In the genomic region with DNA sequence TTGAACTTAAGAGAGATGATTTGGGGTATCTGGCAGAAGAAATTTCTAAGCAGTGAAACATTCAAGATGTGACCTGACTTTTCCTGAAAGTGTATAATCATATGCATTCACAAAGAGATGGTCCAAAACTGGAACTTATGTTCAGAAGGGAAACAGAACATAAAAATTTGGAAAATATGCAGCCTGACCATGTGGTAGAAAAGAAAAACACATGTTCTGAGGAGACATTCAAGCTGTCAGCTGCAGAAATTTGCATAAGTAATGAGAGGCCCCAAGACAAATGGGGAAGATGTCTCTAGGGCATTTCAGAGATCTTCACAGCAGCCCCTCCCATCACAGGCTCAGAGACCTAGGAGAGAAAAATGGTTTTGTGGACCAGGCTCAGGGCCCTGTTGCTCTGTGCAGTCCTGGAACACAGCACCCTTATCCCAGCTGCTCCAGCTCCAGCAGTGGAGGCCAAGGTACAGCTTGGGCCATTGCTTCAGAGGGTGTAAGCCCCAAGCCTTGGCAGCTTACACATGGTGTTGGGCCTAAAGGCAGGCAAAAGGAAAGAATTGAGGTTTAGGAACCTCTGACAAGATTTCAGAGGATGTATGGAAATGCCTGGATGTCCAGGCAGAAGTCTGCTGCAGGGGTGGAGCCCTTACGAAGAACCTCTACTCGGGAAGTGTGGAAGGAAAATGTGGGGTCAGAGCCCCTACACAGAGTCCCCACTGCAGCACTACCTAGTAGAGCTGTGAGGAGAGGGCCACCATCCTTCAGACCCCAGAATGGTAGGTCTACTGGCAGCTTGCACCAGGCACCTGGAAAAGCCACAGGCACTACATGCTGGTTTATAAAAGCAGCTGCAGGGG, we compare ENCODE assay signal across 18 cellular contexts.
A peak's percentile ranks its signal among the peaks of the same experiment; 100 is the strongest.
DNase-seq lines count a peak whose midpoint lies in the region; ATAC-seq and TF ChIP-seq lines count a peak whose summit lies in the region.
"Had no signal": no experiment of that assay in that cellular context is flagged by ENCODE, and none has a peak within 500 bp of the region (broad histone marks: within the 10 kb centered on the region; RNA-seq: fewer than 3 reads in every experiment).

No MANE protein-coding gene starts in this region.

- CTCF ChIA-PET in HEK293 (lab: Yijun Ruan, JAX) (no interaction called here), OCI-LY7 (lab: Charles Lee; ENCODE audit: unreplicated experiment) (no interaction called here)
- CTCF ChIA-PET in activated CD4-positive, alpha-beta T cell treated with anti-CD3 and anti-CD28 coated beads, Interleukin-2, amount 10 ng/mL, durations not matched to agents 7 days and 5 days (lab: Charles Lee), result no interaction called here

- no peaks in the 10 kb centered on the region for H3K4me1 Mint-ChIP-seq in memory B cell
- no peaks in the 10 kb centered on the region for H3K4me1 Mint-ChIP-seq in activated CD4-positive, alpha-beta T cell treated with anti-CD3 and anti-CD28 coated beads, Interleukin-2, amount 10 ng/mL, durations not matched to agents 7 days and 5 days
- H3K4me1 Mint-ChIP-seq: CD4-positive, alpha-beta memory T cell; GM23338; H9 had no signal

- no peaks in the 10 kb centered on the region for H3K36me3 ChIP-seq in HEK293 (ENCODE audit: control insufficient read depth in 2 of 2, insufficient read depth in 1 of 2, low read length in 2 of 2)
- H3K36me3 ChIP-seq in Karpas-422 (ENCODE audit: insufficient read depth, low read length), result no peaks in the 10 kb centered on the region
- peaks cover 56% of the 10 kb centered on the region for H3K36me3 ChIP-seq in OCI-LY7 (ENCODE audit: insufficient read depth, low read length)
- H3K36me3 ChIP-seq in left lung, result no peaks in the 10 kb centered on the region

- H3K79me2 ChIP-seq in Karpas-422 (ENCODE audit: low read length), result no peaks in the 10 kb centered on the region
- H3K79me2 ChIP-seq in OCI-LY7 (ENCODE audit: insufficient read depth, low read depth, low read length), result no peaks in the 10 kb centered on the region

- H3K36me3 Mint-ChIP-seq in memory B cell, result peaks cover 23% of the 10 kb centered on the region
- H3K36me3 Mint-ChIP-seq in activated CD4-positive, alpha-beta T cell treated with anti-CD3 and anti-CD28 coated beads, Interleukin-2, amount 10 ng/mL, durations not matched to agents 7 days and 5 days (ENCODE audit: low read depth), result no peaks in the 10 kb centered on the region
- H3K36me3 Mint-ChIP-seq: CD4-positive, alpha-beta memory T cell had no signal

- H3K4me2 ChIP-seq in Karpas-422 (ENCODE audit: low read depth, low read length, poor library complexity, severe bottlenecking) (peak overlapping the region; percentile 24), OCI-LY7 (ENCODE audit: low read length) (no peak overlapping the region)
- H3K4me2 ChIP-seq: GM23338 had no signal

- intact Hi-C loops in OCI-LY7 (cut with micrococcal nuclease; ENCODE audit: unreplicated experiment) (no loop called here), left lung (cut with DNase I) (no loop called here)

- TF ChIP-seq CTCF in HEK293 (tag by site-specific recombination; IDR thresholded peaks at IDR 0.05), result no peak
- no peak for TF ChIP-seq CTCF in OCI-LY7 (conservative IDR thresholded peaks at IDR 0.05; ENCODE audit: low read length)
- TF ChIP-seq CTCF in left lung (IDR thresholded peaks at IDR 0.05), result no peak

- H3K27ac ChIP-seq in HEK293 (ENCODE audit: extremely low read depth, low read depth, low read length) (no peak overlapping the region), Karpas-422 (ENCODE audit: low read length) (peak overlapping the region; percentile 59), OCI-LY7 (ENCODE audit: low read depth, low read length, poor library complexity, severe bottlenecking) (no peak overlapping the region), left lung (no peak overlapping the region)

- ATAC-seq in memory B cell (ENCODE audit: low read depth) (peak; percentile 31), left lung (no peak)
- ATAC-seq: GM23338, HCT116 had no signal

- H3K27me3 ChIP-seq in Karpas-422 (ENCODE audit: low read length) (no peaks in the 10 kb centered on the region), left lung (no peaks in the 10 kb centered on the region)

- DNase-seq in Karpas-422 (peak; percentile 80), OCI-LY7 (ENCODE audit: low spot score) (peak; percentile 54), memory B cell (ENCODE audit: low spot score in 2 of 2) (no peak), NCI-H1105 (lab: John Stamatoyannopoulos, UW) (no peak), left lung (no peak)
- DNase-seq in activated CD4-positive, alpha-beta T cell treated with anti-CD3 and anti-CD28 coated beads, Interleukin-2, amount 10 ng/mL, durations not matched to agents 7 days and 5 days, result no peak
- DNase-seq: C1 segment of cervical spinal cord; Calu3; CD4-positive, alpha-beta memory T cell; COR-L47; DMS79; EL; GDM1; H9; HFFc6 had no signal

- H3K27me3 Mint-ChIP-seq in memory B cell, result peaks cover 1% of the 10 kb centered on the region
- H3K27me3 Mint-ChIP-seq in activated CD4-positive, alpha-beta T cell treated with anti-CD3 and anti-CD28 coated beads, Interleukin-2, amount 10 ng/mL, durations not matched to agents 7 days and 5 days, result peaks cover 1% of the 10 kb centered on the region

- H3K9me2 ChIP-seq in Karpas-422 (replicated peaks; ENCODE audit: insufficient read depth, low read length) (no peaks in the 10 kb centered on the region), OCI-LY7 (ENCODE audit: insufficient read depth, low read length) (no peaks in the 10 kb centered on the region)

- H3K4me3 ChIP-seq in HEK293 (ENCODE audit: low read depth, low read length), result no peak overlapping the region
- H3K4me3 ChIP-seq in Karpas-422 (ENCODE audit: low read length), result no peak overlapping the region; the same call in 1 of the 2 replicates
- H3K4me3 ChIP-seq in OCI-LY7 (ENCODE audit: low read depth, low read length, poor library complexity, severe bottlenecking), result no peak overlapping the region
- no peak overlapping the region for H3K4me3 ChIP-seq in left lung
- H3K4me3 ChIP-seq: GM23338 had no signal

- H3K9me3 Mint-ChIP-seq in memory B cell, result peaks cover 23% of the 10 kb centered on the region
- peaks cover 24% of the 10 kb centered on the region for H3K9me3 Mint-ChIP-seq in activated CD4-positive, alpha-beta T cell treated with anti-CD3 and anti-CD28 coated beads, Interleukin-2, amount 10 ng/mL, durations not matched to agents 7 days and 5 days

- POLR2A ChIA-PET in HEK293 (lab: Yijun Ruan, JAX) (no interaction called here), OCI-LY7 (lab: Charles Lee) (no interaction called here)
- POLR2A ChIA-PET in activated CD4-positive, alpha-beta T cell treated with anti-CD3 and anti-CD28 coated beads, Interleukin-2, amount 10 ng/mL, durations not matched to agents 7 days and 5 days (lab: Charles Lee), result no interaction called here

- no peak overlapping the region for H3K9ac ChIP-seq in Karpas-422 (ENCODE audit: low read length)

- H3K4me1 ChIP-seq in HEK293 (ENCODE audit: control insufficient read depth, insufficient read depth, low read length) (no peaks in the 10 kb centered on the region), Karpas-422 (ENCODE audit: low read length) (peaks cover 16% of the 10 kb centered on the region), OCI-LY7 (ENCODE audit: insufficient read depth, low read length, poor library complexity, severe bottlenecking) (no peaks in the 10 kb centered on the region), left lung (no peaks in the 10 kb centered on the region)

- H3K4me3 Mint-ChIP-seq in memory B cell, result no peak overlapping the region
- H3K4me3 Mint-ChIP-seq in activated CD4-positive, alpha-beta T cell treated with anti-CD3 and anti-CD28 coated beads, Interleukin-2, amount 10 ng/mL, durations not matched to agents 7 days and 5 days, result no peak overlapping the region
- H3K4me3 Mint-ChIP-seq: CD4-positive, alpha-beta memory T cell; GM23338; H9; HFFc6 had no signal

- no peaks in the 10 kb centered on the region for H3K9me3 ChIP-seq in HEK293 (ENCODE audit: control insufficient read depth, insufficient read depth, low read depth, low read length)
- H3K9me3 ChIP-seq in Karpas-422 (ENCODE audit: low read length), result peaks cover 7% of the 10 kb centered on the region; the same call in 1 of the 2 replicates
- H3K9me3 ChIP-seq in OCI-LY7 (ENCODE audit: low read length), result peaks cover 50% of the 10 kb centered on the region
- H3K9me3 ChIP-seq in left lung, result peaks cover 0 to 15% of the 10 kb centered on the region in 2 donors

- H3K27ac Mint-ChIP-seq in memory B cell, result no peak overlapping the region
- H3K27ac Mint-ChIP-seq in activated CD4-positive, alpha-beta T cell treated with anti-CD3 and anti-CD28 coated beads, Interleukin-2, amount 10 ng/mL, durations not matched to agents 7 days and 5 days, result no peak overlapping the region
- H3K27ac Mint-ChIP-seq: CD4-positive, alpha-beta memory T cell; GM23338; H9; HFFc6 had no signal

- H4K20me1 ChIP-seq in Karpas-422 (ENCODE audit: insufficient read depth, low read depth, low read length) (no peaks in the 10 kb centered on the region), OCI-LY7 (ENCODE audit: insufficient read depth, low read length) (no peaks in the 10 kb centered on the region)

- BruUV-seq in OCI-LY7 (replicated peaks; lab: Mats Ljungman, UMichigan), result no TSS peak

- H2AFZ ChIP-seq in Karpas-422 (ENCODE audit: low read length), result no peak overlapping the region
- H2AFZ ChIP-seq in OCI-LY7 (ENCODE audit: low read length), result no peak overlapping the region
- H2AFZ ChIP-seq: GM23338 had no signal

TF ChIP-seq in HEK293, 187 proteins besides CTCF, POLR2A, EP300 and RAD21:
- peak; percentile 80 for TF ChIP-seq SETDB1 (IDR thresholded peaks at IDR 0.05; ENCODE audit: insufficient read length, low read length)
- no peak for TF ChIP-seq ZNF501 (tag by site-specific recombination; IDR thresholded peaks at IDR 0.05)

Comparison
In these comparisons a context has a peak if more than half of its experiments do, and no peak if none do; other contexts are left out.
1. DNase-seq: peak in Karpas-422 (single experiment) and OCI-LY7 (single experiment); none in memory B cell (0 of 2), NCI-H1105 (single experiment), activated CD4-positive, alpha-beta T cell treated with anti-CD3 and anti-CD28 coated beads, Interleukin-2, amount 10 ng/mL, durations not matched to agents 7 days and 5 days (single experiment) and left lung (0 of 2).